In the genomic region with DNA sequence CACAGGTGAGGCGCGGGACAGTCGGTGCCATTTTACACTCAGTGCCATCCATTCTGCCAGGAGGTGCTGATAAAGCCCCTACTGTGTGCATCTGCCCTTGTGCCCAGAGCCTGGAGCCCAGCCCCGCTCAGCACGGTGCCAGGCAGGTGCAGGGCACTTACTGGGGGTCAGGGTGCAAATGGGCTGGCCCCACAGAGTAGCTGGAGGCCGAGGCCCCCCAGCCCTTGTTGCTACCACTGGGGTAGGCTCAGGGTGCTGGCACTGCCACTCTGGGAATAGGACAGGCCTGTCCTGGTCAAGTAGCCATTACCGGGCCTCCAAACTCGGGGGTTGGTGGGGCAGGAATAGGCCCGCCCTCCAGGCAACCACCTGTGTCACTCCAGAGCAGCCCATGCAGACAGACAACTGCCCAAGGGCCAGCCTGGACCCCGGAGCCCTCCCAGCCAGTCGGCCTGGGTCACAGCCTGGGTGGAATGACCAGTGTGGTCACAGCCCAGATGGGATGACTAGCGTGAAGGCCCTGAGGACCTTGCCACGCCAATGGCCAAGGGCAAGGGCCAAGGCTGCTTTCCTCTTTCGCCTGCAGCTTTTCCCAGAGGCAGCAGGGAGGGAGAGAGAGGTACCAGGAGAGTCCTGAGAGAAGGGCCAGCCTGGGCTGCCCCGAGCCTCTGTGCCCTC, we compare ENCODE assay signal across 18 cellular contexts. TPM values are rescaled to one million over a fixed set of nuclear protein-coding genes. Genes with fewer than 3 reads are reported as not detected.
DNase-seq lines count a peak whose midpoint lies in the region; ATAC-seq, FAIRE-seq and TF ChIP-seq lines count a peak whose summit lies in the region.
"Had no signal": no experiment of that assay in that cellular context is flagged by ENCODE, and none has a peak within 500 bp of the region (broad histone marks: within the 10 kb centered on the region; RNA-seq: fewer than 3 reads in every experiment).

No MANE protein-coding gene starts in this region.

- no peak for DNase-seq in A549 (ENCODE audit: low read depth in 1 of 2, low spot score in 1 of 2)
- DNase-seq in CD8-positive, alpha-beta T cell, result no peak
- no peak for DNase-seq in astrocyte (ENCODE audit: low read depth)
- no peak for DNase-seq in naive thymus-derived CD8-positive, alpha-beta T cell
- no peak for DNase-seq in DMS 273 (lab: John Stamatoyannopoulos, UW; ENCODE audit: unreplicated experiment)
- DNase-seq in epidermal melanocyte (ENCODE audit: insufficient read length, low spot score), result no peak
- no peak for DNase-seq in NK-92 treated with Interleukin-12 subunit alpha and Interleukin-12 subunit beta, amount 100 ng/mL, for 24 hours (lab: John Stamatoyannopoulos, UW)
- DNase-seq: activated gamma-delta T cell; DMS79; GM23248; naive B cell; NCI-H1092 treated with DMSO at 0.1 percent for 48 hours; SIG-M5; stimulated activated CD4-positive, alpha-beta T cell treated with anti-CD3 and anti-CD28 coated beads, Interleukin-2, amount 100 ng/mL, for 24 hours; stimulated activated CD8-positive, alpha-beta memory T cell treated with anti-CD3 and anti-CD28 coated beads, Interleukin-4, amount 100 ng/mL, for 48 hours; upper lobe of right lung had no signal

- no peaks in the 10 kb centered on the region for H3K9me3 ChIP-seq in A549
- H3K9me3 ChIP-seq in CD8-positive, alpha-beta T cell (ENCODE audit: low read length), result no peaks in the 10 kb centered on the region
- no peaks in the 10 kb centered on the region for H3K9me3 ChIP-seq in astrocyte (ENCODE audit: insufficient read depth, low read depth, low read length)
- H3K9me3 ChIP-seq: upper lobe of right lung had no signal

- intact Hi-C loops in CD8-positive, alpha-beta T cell (cut with DNase I, micrococcal nuclease), result no loop called here

- H3K27ac Mint-ChIP-seq in CD8-positive, alpha-beta T cell, result peak overlapping the region; percentile 69
- H3K27ac Mint-ChIP-seq in astrocyte (ENCODE audit: unreplicated experiment), result no peak overlapping the region
- H3K27ac Mint-ChIP-seq in naive thymus-derived CD8-positive, alpha-beta T cell, result peak overlapping the region in 5 of 10 donors; percentile 55 to 86 (median 82)

- peak overlapping the region; percentile 1 for H3K4me3 Mint-ChIP-seq in CD8-positive, alpha-beta T cell
- peak overlapping the region; percentile 40 for H3K4me3 Mint-ChIP-seq in astrocyte (ENCODE audit: unreplicated experiment)
- H3K4me3 Mint-ChIP-seq in naive thymus-derived CD8-positive, alpha-beta T cell, result peak overlapping the region in 6 of 10 donors; percentile 15 to 81 (median 34)
- H3K4me3 Mint-ChIP-seq: brain had no signal

- H3K36me3 Mint-ChIP-seq in CD8-positive, alpha-beta T cell, result no peaks in the 10 kb centered on the region
- peaks cover 9% of the 10 kb centered on the region for H3K36me3 Mint-ChIP-seq in astrocyte (ENCODE audit: low read depth, unreplicated experiment)
- H3K36me3 Mint-ChIP-seq in naive thymus-derived CD8-positive, alpha-beta T cell, result no peaks in the 10 kb centered on the region
- H3K36me3 Mint-ChIP-seq: brain, naive B cell had no signal

- no peak for FAIRE-seq in A549 (lab: Jason Lieb, UNC)
- no peak for FAIRE-seq in astrocyte (lab: Jason Lieb, UNC)

- peaks cover 74% of the 10 kb centered on the region for H4K20me1 ChIP-seq in astrocyte (ENCODE audit: insufficient read depth, low read length)

- TF ChIP-seq POLR2A in A549 (IDR thresholded peaks at IDR 0.05; ENCODE audit: low read length), result no peak

- no peaks in the 10 kb centered on the region for H3K27me3 ChIP-seq in CD8-positive, alpha-beta T cell (ENCODE audit: insufficient read depth, low read length)
- no peaks in the 10 kb centered on the region for H3K27me3 ChIP-seq in astrocyte (ENCODE audit: insufficient read depth, low read length)
- H3K27me3 ChIP-seq: upper lobe of right lung had no signal

- no peaks in the 10 kb centered on the region for H3K9me3 Mint-ChIP-seq in CD8-positive, alpha-beta T cell
- no peaks in the 10 kb centered on the region for H3K9me3 Mint-ChIP-seq in astrocyte (ENCODE audit: unreplicated experiment)
- H3K9me3 Mint-ChIP-seq in naive thymus-derived CD8-positive, alpha-beta T cell, result no peaks in the 10 kb centered on the region
- H3K9me3 Mint-ChIP-seq: naive B cell had no signal

- no peak overlapping the region for H3K9ac ChIP-seq in astrocyte (ENCODE audit: low read length)

- H2AFZ ChIP-seq in astrocyte (ENCODE audit: low read depth, low read length), result no peak overlapping the region
- H2AFZ ChIP-seq: GM23248 had no signal

- H3K4me1 Mint-ChIP-seq in CD8-positive, alpha-beta T cell (ENCODE audit: low read depth), result peaks cover 51% of the 10 kb centered on the region
- H3K4me1 Mint-ChIP-seq in astrocyte (ENCODE audit: low read depth, unreplicated experiment), result peaks cover 19% of the 10 kb centered on the region
- H3K4me1 Mint-ChIP-seq in naive thymus-derived CD8-positive, alpha-beta T cell, result peaks cover 21 to 66% (median 59%) of the 10 kb centered on the region in 4 donors

- H3K4me3 ChIP-seq in A549 (no peak overlapping the region), astrocyte (ENCODE audit: insufficient read depth, low read depth, low read length) (no peak overlapping the region)
- no peak overlapping the region for H3K4me3 ChIP-seq in CD8-positive, alpha-beta T cell (ENCODE audit: low read depth, low read length)
- H3K4me3 ChIP-seq: GM23248, upper lobe of right lung had no signal

- no peaks in the 10 kb centered on the region for H3K27me3 Mint-ChIP-seq in CD8-positive, alpha-beta T cell (ENCODE audit: low read depth)
- no peaks in the 10 kb centered on the region for H3K27me3 Mint-ChIP-seq in astrocyte (ENCODE audit: low read depth, unreplicated experiment)
- H3K27me3 Mint-ChIP-seq in naive thymus-derived CD8-positive, alpha-beta T cell, result no peaks in the 10 kb centered on the region
- H3K27me3 Mint-ChIP-seq: brain, naive B cell had no signal

- H3K27ac ChIP-seq in A549, result peak overlapping the region in 1 of 2 experiments; percentile 98; a peak in 4 of 6 replicates
- no peak overlapping the region for H3K27ac ChIP-seq in CD8-positive, alpha-beta T cell (ENCODE audit: low read depth, low read length)
- no peak overlapping the region for H3K27ac ChIP-seq in astrocyte (ENCODE audit: low read depth, low read length)
- H3K27ac ChIP-seq: GM23248, upper lobe of right lung had no signal

- TF ChIP-seq EP300 in A549 (IDR thresholded peaks at IDR 0.05), result no peak

- CTCF ChIA-PET in A549 (lab: Yijun Ruan, JAX), result interaction anchor here (1.6 to 13.1 kb wide), 3 partner anchors 11 to 27 kb away, joined by 8 to 143 read pairs (median 18); no protein-coding TSS in a partner anchor
- CTCF ChIA-PET in CD8-positive, alpha-beta T cell (lab: Charles Lee), result interaction anchor here (0.6 to 1.9 kb wide), 2 partner anchors 17 to 27 kb away, joined by 3 to 5 read pairs; no protein-coding TSS in a partner anchor

- TF ChIP-seq RAD21 in A549 (conservative IDR thresholded peaks at IDR 0.05 in 1 of 2, IDR thresholded peaks at IDR 0.05 in 1 of 2), result no peak

- WGBS in A549 (ENCODE audit: missing lambda C conversion rate), result 85% methylated on average over 11 of the region's 15 CpGs

- H3K36me3 ChIP-seq in CD8-positive, alpha-beta T cell (ENCODE audit: insufficient read depth, low read length), result no peaks in the 10 kb centered on the region
- peaks cover 5% of the 10 kb centered on the region for H3K36me3 ChIP-seq in astrocyte (ENCODE audit: insufficient read depth, low read length)
- H3K36me3 ChIP-seq: upper lobe of right lung had no signal

- POLR2A ChIA-PET in A549 (lab: Yijun Ruan, JAX), result no interaction called here
- POLR2A ChIA-PET in CD8-positive, alpha-beta T cell (lab: Charles Lee), result no interaction called here
- POLR2A ChIA-PET in naive thymus-derived CD8-positive, alpha-beta T cell (lab: Charles Lee), result interaction anchor here (0.5 to 6.1 kb wide), 2 partner anchors 13 to 23 kb away, joined by 3 to 58 read pairs; no protein-coding TSS in a partner anchor

- TF ChIP-seq CTCF in A549 (IDR thresholded peaks at IDR 0.05) (no peak), astrocyte (IDR thresholded peaks at IDR 0.05; ENCODE audit: insufficient read depth, low read depth, low read length) (no peak)
- TF ChIP-seq CTCF in CD8-positive, alpha-beta T cell (IDR thresholded peaks at IDR 0.05), result no peak

- H3K79me2 ChIP-seq in astrocyte (ENCODE audit: insufficient read depth, low read length), result peaks cover 77% of the 10 kb centered on the region

- H3K4me1 ChIP-seq in A549 (peaks cover 80% of the 10 kb centered on the region), astrocyte (ENCODE audit: insufficient read depth, low read length) (peaks cover 66% of the 10 kb centered on the region)
- H3K4me1 ChIP-seq in CD8-positive, alpha-beta T cell (ENCODE audit: insufficient read depth, low read length), result peaks cover 81% of the 10 kb centered on the region

- peak overlapping the region; percentile 86 for H3K4me2 ChIP-seq in A549
- H3K4me2 ChIP-seq in astrocyte (ENCODE audit: low read length), result peak overlapping the region; percentile 19

- no peak for ATAC-seq in A549
- ATAC-seq in CD8-positive, alpha-beta T cell, result no peak
- no peak for ATAC-seq in naive thymus-derived CD8-positive, alpha-beta T cell
- no peak for ATAC-seq in GM18517 (IDR thresholded peaks at IDR 0.05; ENCODE audit: unreplicated experiment)
- ATAC-seq: upper lobe of right lung had no signal

TF ChIP-seq in A549, 52 proteins besides CTCF, POLR2A, EP300 and RAD21 (continues in another document):
- TF ChIP-seq KDM1A (IDR thresholded peaks at IDR 0.05; ENCODE audit: low read depth), result no peak
- no peak for TF ChIP-seq RFX5 (IDR thresholded peaks at IDR 0.05)
- no peak for TF ChIP-seq CHD4 (IDR thresholded peaks at IDR 0.05; ENCODE audit: borderline replicate concordance)
- TF ChIP-seq JUNB (IDR thresholded peaks at IDR 0.05), result no peak
- no peak for TF ChIP-seq SREBF2 (IDR thresholded peaks at IDR 0.05)

RNA-seq across cellular contexts. Expression of a gene that starts 3.0 kb away (rescaled TPM):
- polyA plus RNA-seq in A549 (2011; rRNA removed), result 23.6 and 24.7 TPM in 2 replicates
- 68.4 and 94.0 TPM in 2 replicates for polyA plus RNA-seq in A549 (2012; cell fraction: cytosol; rRNA removed)
- polyA plus RNA-seq in A549 (2012; cell fraction: nucleus; rRNA removed), result 224 and 375 TPM in 2 replicates
- 71.2 to 76.6 TPM (median 72.0 TPM) in 3 replicates for polyA plus RNA-seq in A549 (2017; fragmentation: RNase III; extraction: RNeasy Plus Mini Kit Qiagen cat#74134 plus additional on column Dnase treatment)
- polyA minus RNA-seq in A549 (2011; rRNA and poly(A)+ RNA removed), result 19.6 and 27.7 TPM in 2 replicates
- total RNA-seq in CD8-positive, alpha-beta T cell, result 10 to 100 TPM; 42.2 to 49.1 TPM
- total RNA-seq in astrocyte, result 111 and 126 TPM in 2 replicates
- 100 to 1,000 TPM; 114 to 121 TPM for total RNA-seq in naive thymus-derived CD8-positive, alpha-beta T cell
- 1 to 10 TPM; 1.8 to 7.6 (median 5.1) TPM for polyA plus RNA-seq in naive thymus-derived CD8-positive, alpha-beta T cell

RNA-seq across cellular contexts. Expression of a gene that starts 31.6 kb away (rescaled TPM):
- polyA plus RNA-seq in A549 (2011; rRNA removed), result 8.8 and 10.1 TPM in 2 replicates
- 6.0 and 6.2 TPM in 2 replicates for polyA plus RNA-seq in A549 (2012; cell fraction: cytosol; rRNA removed)
- 17.9 and 19.6 TPM in 2 replicates for polyA plus RNA-seq in A549 (2012; cell fraction: nucleus; rRNA removed)
- 6.2 to 8.3 TPM (median 7.4 TPM) in 3 replicates for polyA plus RNA-seq in A549 (2017; fragmentation: RNase III; extraction: RNeasy Plus Mini Kit Qiagen cat#74134 plus additional on column Dnase treatment)
- polyA minus RNA-seq in A549 (2011; rRNA and poly(A)+ RNA removed), result 6.5 and 9.5 TPM in 2 replicates
- 1 to 10 TPM; 2.4 to 3.5 TPM for total RNA-seq in CD8-positive, alpha-beta T cell
- total RNA-seq in astrocyte, result 4.4 and 5.8 TPM in 2 replicates
- 1 to 10 TPM; 5.1 to 5.5 TPM for total RNA-seq in naive thymus-derived CD8-positive, alpha-beta T cell
- 1 to 10 TPM in 2 of 3 donors, under 1 TPM in 1; 0.61 to 3.1 (median 1.4) TPM for polyA plus RNA-seq in naive thymus-derived CD8-positive, alpha-beta T cell
